Comparison of ENCODE assay signal across 9 cellular contexts in genomic region chr12:121538699-121539061, GRCh38. TPM values are rescaled to one million over a fixed set of nuclear protein-coding genes. Genes with fewer than 3 reads are reported as not detected.
DNase-seq lines count a peak whose midpoint lies in the region; ATAC-seq lines count a peak whose summit lies in the region.
"Had no signal": no experiment of that assay in that cellular context is flagged by ENCODE, and none has a peak within 500 bp of the region (broad histone marks: within the 10 kb centered on the region; RNA-seq: fewer than 3 reads in every experiment).

No MANE protein-coding gene starts in this region.

- H3K27me3 Mint-ChIP-seq in IgD-negative memory B cell, result no peaks in the 10 kb centered on the region
- H3K27me3 Mint-ChIP-seq in activated naive CD8-positive, alpha-beta T cell treated with anti-CD3 and anti-CD28 coated beads, Interleukin-2, amount 50 U/mL, for 24 hours, result no peaks in the 10 kb centered on the region
- peaks cover 0 to 4% (median 0%) of the 10 kb centered on the region in 5 donors for H3K27me3 Mint-ChIP-seq in naive thymus-derived CD4-positive, alpha-beta T cell

- H3K9me3 Mint-ChIP-seq in IgD-negative memory B cell, result no peaks in the 10 kb centered on the region
- no peaks in the 10 kb centered on the region for H3K9me3 Mint-ChIP-seq in activated naive CD8-positive, alpha-beta T cell treated with anti-CD3 and anti-CD28 coated beads, Interleukin-2, amount 50 U/mL, for 24 hours
- H3K9me3 Mint-ChIP-seq in naive thymus-derived CD4-positive, alpha-beta T cell, result no peaks in the 10 kb centered on the region

- peaks cover 0 to 1% (median 0%) of the 10 kb centered on the region in 3 experiments for H3K36me3 ChIP-seq in naive thymus-derived CD4-positive, alpha-beta T cell (ENCODE audit: control insufficient read depth in 2 of 3, insufficient read depth in 3 of 3, low read length in 3 of 3)
- H3K36me3 ChIP-seq: adrenal gland had no signal

- no peaks in the 10 kb centered on the region for H3K27me3 ChIP-seq in naive thymus-derived CD4-positive, alpha-beta T cell (ENCODE audit: control insufficient read depth in 2 of 2, insufficient read depth in 2 of 2, low read length in 2 of 2)
- H3K27me3 ChIP-seq: adrenal gland had no signal

- H3K27ac ChIP-seq in naive thymus-derived CD4-positive, alpha-beta T cell (ENCODE audit: low read depth, low read length), result peak overlapping the region; percentile 74

- intact Hi-C loops in naive thymus-derived CD4-positive, alpha-beta T cell (cut with micrococcal nuclease), result loop anchor here in 1 of 2 donors (5.0 kb wide), 2 partner anchors 89 to 254 kb away; partner anchors contain the start of genes ORAI1 and RHOF

- peaks cover 29 to 36% of the 10 kb centered on the region in 2 donors for H3K4me1 ChIP-seq in naive thymus-derived CD4-positive, alpha-beta T cell (ENCODE audit: control insufficient read depth in 2 of 2, insufficient read depth in 2 of 2, low read length in 2 of 2)

- peaks cover 11 to 32% (median 20%) of the 10 kb centered on the region in 3 donors for H3K4me1 Mint-ChIP-seq in IgD-negative memory B cell
- H3K4me1 Mint-ChIP-seq in activated naive CD8-positive, alpha-beta T cell treated with anti-CD3 and anti-CD28 coated beads, Interleukin-2, amount 50 U/mL, for 24 hours, result peaks cover 41% of the 10 kb centered on the region
- H3K4me1 Mint-ChIP-seq in naive thymus-derived CD4-positive, alpha-beta T cell, result peaks cover 20 to 44% (median 38%) of the 10 kb centered on the region in 7 donors

- peak overlapping the region; percentile 77 to 98 (median 94) for H3K4me3 Mint-ChIP-seq in IgD-negative memory B cell
- peak overlapping the region; percentile 83 for H3K4me3 Mint-ChIP-seq in activated naive CD8-positive, alpha-beta T cell treated with anti-CD3 and anti-CD28 coated beads, Interleukin-2, amount 50 U/mL, for 24 hours
- peak overlapping the region; percentile 83 to 94 (median 89) for H3K4me3 Mint-ChIP-seq in naive thymus-derived CD4-positive, alpha-beta T cell

- H3K4me3 ChIP-seq in naive thymus-derived CD4-positive, alpha-beta T cell (ENCODE audit: low read length), result peak overlapping the region; percentile 39

- peaks cover 2% of the 10 kb centered on the region for H3K36me3 Mint-ChIP-seq in IgD-negative memory B cell
- H3K36me3 Mint-ChIP-seq in activated naive CD8-positive, alpha-beta T cell treated with anti-CD3 and anti-CD28 coated beads, Interleukin-2, amount 50 U/mL, for 24 hours (ENCODE audit: low read depth), result no peaks in the 10 kb centered on the region
- H3K36me3 Mint-ChIP-seq in naive thymus-derived CD4-positive, alpha-beta T cell, result peaks cover 0 to 15% (median 0%) of the 10 kb centered on the region in 5 donors

- H3K27ac Mint-ChIP-seq in IgD-negative memory B cell, result peak overlapping the region; percentile 83 to 99 (median 95)
- H3K27ac Mint-ChIP-seq in activated naive CD8-positive, alpha-beta T cell treated with anti-CD3 and anti-CD28 coated beads, Interleukin-2, amount 50 U/mL, for 24 hours, result peak overlapping the region; percentile 88
- peak overlapping the region in 8 of 9 donors; percentile 6 to 89 (median 70) for H3K27ac Mint-ChIP-seq in naive thymus-derived CD4-positive, alpha-beta T cell

- CTCF ChIA-PET in naive thymus-derived CD4-positive, alpha-beta T cell (lab: Charles Lee), result interaction anchor here (0.6 to 1.0 kb wide), 5 partner anchors 12 to 273 kb away, joined by 3 to 5 read pairs (median 3); no protein-coding TSS in a partner anchor

- H3K9me3 ChIP-seq in naive thymus-derived CD4-positive, alpha-beta T cell (ENCODE audit: control insufficient read depth in 2 of 3, low read length in 3 of 3), result no peaks in the 10 kb centered on the region
- H3K9me3 ChIP-seq: adrenal gland had no signal

- no peak for ATAC-seq in activated naive CD8-positive, alpha-beta T cell treated with anti-CD3 and anti-CD28 coated beads, Interleukin-2, amount 50 U/mL, for 24 hours
- ATAC-seq in naive thymus-derived CD4-positive, alpha-beta T cell, result no peak
- ATAC-seq in GM21825 (IDR thresholded peaks at IDR 0.05; ENCODE audit: unreplicated experiment) (no peak), GM19395 (IDR thresholded peaks at IDR 0.05; ENCODE audit: unreplicated experiment) (no peak)

- POLR2A ChIA-PET in naive thymus-derived CD4-positive, alpha-beta T cell (lab: Charles Lee), result interaction anchor here (0.6 to 1.1 kb wide), 3 partner anchors 94 to 228 kb away, joined by 3 read pairs; no protein-coding TSS in a partner anchor

- DNase-seq in EH (ENCODE audit: low read depth) (peak; percentile 24), superior temporal gyrus (ENCODE audit: extremely low spot score) (no peak), KG1 (lab: John Stamatoyannopoulos, UW) (no peak)
- DNase-seq in activated naive CD8-positive, alpha-beta T cell treated with anti-CD3 and anti-CD28 coated beads, Interleukin-2, amount 50 U/mL, for 24 hours, result no peak
- no peak for DNase-seq in naive thymus-derived CD4-positive, alpha-beta T cell

RNA-seq across cellular contexts. Expression of gene KDM2B, which starts 42.1 kb away (rescaled TPM):
- polyA plus RNA-seq in IgD-negative memory B cell, result 49.0 TPM
- 10 to 100 TPM; 66.4 to 91.7 (median 80.7) TPM for total RNA-seq in naive thymus-derived CD4-positive, alpha-beta T cell
- 10 to 100 TPM; 12.6 to 22.5 TPM for polyA plus RNA-seq in naive thymus-derived CD4-positive, alpha-beta T cell
